Comparison of ENCODE assay signal across 11 cellular contexts in the genomic region with DNA sequence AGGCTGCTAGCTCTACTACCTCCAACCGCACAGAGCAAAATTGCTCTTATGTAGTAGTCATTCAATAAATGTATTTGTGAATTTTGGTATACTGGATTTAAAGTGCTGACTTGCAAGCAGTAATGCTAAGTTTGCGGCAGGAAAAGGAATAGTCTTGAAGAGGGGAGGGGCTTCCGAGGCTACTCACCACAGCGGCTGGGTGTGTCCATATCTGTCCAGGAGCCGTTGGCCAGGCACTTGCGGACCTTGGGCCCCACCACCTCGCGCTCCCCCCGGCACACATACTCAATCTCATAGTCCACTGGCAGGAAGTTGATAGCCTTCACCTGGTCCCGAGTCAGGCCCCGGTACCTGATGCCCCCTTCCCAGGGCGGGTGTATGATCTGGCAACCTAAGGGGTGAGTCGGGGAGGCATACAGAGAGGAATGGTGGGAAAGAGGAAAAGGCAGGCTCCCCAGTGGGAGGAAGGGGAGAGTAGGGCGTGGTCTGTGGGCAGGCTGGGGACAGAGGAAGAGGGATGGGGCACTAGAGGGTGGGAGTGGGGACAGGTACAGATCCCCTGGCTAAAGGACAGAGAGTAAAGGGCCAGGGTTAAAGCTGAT. TPM values are rescaled to one million over a fixed set of nuclear protein-coding genes. Genes with fewer than 3 reads are reported as not detected.
A peak's percentile ranks its signal among the peaks of the same experiment; 100 is the strongest.
DNase-seq lines count a peak whose midpoint lies in the region; FAIRE-seq and TF ChIP-seq lines count a peak whose summit lies in the region.
"Had no signal": no experiment of that assay in that cellular context is flagged by ENCODE, and none has a peak within 500 bp of the region (broad histone marks: within the 10 kb centered on the region; RNA-seq: fewer than 3 reads in every experiment).

No MANE protein-coding gene starts in this region.

- no peak overlapping the region for H3K27ac ChIP-seq in fibroblast of lung (ENCODE audit: insufficient read depth, low read length)

- DNase-seq in activated CD4-positive, alpha-beta T cell treated with anti-CD3 and anti-CD28 coated beads, Interleukin-2, amount 10 ng/mL, durations not matched to agents 7 days and 5 days: no peak
- no peak for DNase-seq in activated CD4-positive, alpha-beta T cell treated with anti-CD3 and anti-CD28 coated beads, Interleukin-2, amount 50 U/mL, for 4 hours
- DNase-seq in fibroblast of lung (ENCODE audit: low read depth in 2 of 2) (peak; percentile 14 to 41), DMS153 (lab: John Stamatoyannopoulos, UW) (no peak), CD1c-positive myeloid dendritic cell (ENCODE audit: extremely low spot score) (no peak), frontal cortex (ENCODE audit: low spot score in 2 of 2) (no peak)
- DNase-seq: NCI-H1048, SW 1271 had no signal

- peaks cover 51% of the 10 kb centered on the region for H3K4me1 Mint-ChIP-seq in activated CD4-positive, alpha-beta T cell treated with anti-CD3 and anti-CD28 coated beads, Interleukin-2, amount 10 ng/mL, durations not matched to agents 7 days and 5 days

- H3K27ac Mint-ChIP-seq in activated CD4-positive, alpha-beta T cell treated with anti-CD3 and anti-CD28 coated beads, Interleukin-2, amount 10 ng/mL, durations not matched to agents 7 days and 5 days: peak overlapping the region; percentile 47

- no peaks in the 10 kb centered on the region for H3K9me3 Mint-ChIP-seq in activated CD4-positive, alpha-beta T cell treated with anti-CD3 and anti-CD28 coated beads, Interleukin-2, amount 10 ng/mL, durations not matched to agents 7 days and 5 days

- peaks cover 14% of the 10 kb centered on the region for H3K36me3 Mint-ChIP-seq in activated CD4-positive, alpha-beta T cell treated with anti-CD3 and anti-CD28 coated beads, Interleukin-2, amount 10 ng/mL, durations not matched to agents 7 days and 5 days (ENCODE audit: low read depth)

- peak overlapping the region; percentile 89 for H3K4me2 ChIP-seq in fibroblast of lung (ENCODE audit: extremely low read depth, insufficient read depth, low read length)
- peak overlapping the region; percentile 98 for H3K4me2 ChIP-seq in skeletal muscle satellite cell (ENCODE audit: low read length)

- CTCF ChIA-PET in activated CD4-positive, alpha-beta T cell treated with anti-CD3 and anti-CD28 coated beads, Interleukin-2, amount 10 ng/mL, durations not matched to agents 7 days and 5 days (lab: Charles Lee): interaction anchor here (1.1 to 3.1 kb wide), 2 partner anchors 8 to 19 kb away, joined by 3 to 11 read pairs; no protein-coding TSS in a partner anchor

- H3K4me3 ChIP-seq in WI38 (ENCODE audit: low read depth, low read length) (peak overlapping the region; percentile 72), fibroblast of lung (replicated peaks in 1 of 4; ENCODE audit: control extremely low read depth in 1 of 4, insufficient read depth in 1 of 4, low read depth in 3 of 4, low read length in 4 of 4) (peak overlapping the region in 2 of 4 experiments; percentile 69 to 71), skeletal muscle satellite cell (ENCODE audit: low read length) (peak overlapping the region; percentile 81)

- POLR2A ChIA-PET in activated CD4-positive, alpha-beta T cell treated with anti-CD3 and anti-CD28 coated beads, Interleukin-2, amount 10 ng/mL, durations not matched to agents 7 days and 5 days (lab: Charles Lee): no interaction called here

- H3K79me2 ChIP-seq in fibroblast of lung (ENCODE audit: control insufficient read depth, insufficient read depth, low read length): no peaks in the 10 kb centered on the region

- H3K27me3 ChIP-seq in fibroblast of lung (ENCODE audit: control insufficient read depth, insufficient read depth, low read length) (no peaks in the 10 kb centered on the region), skeletal muscle satellite cell (ENCODE audit: control insufficient read depth, insufficient read depth, low read length) (no peaks in the 10 kb centered on the region)

- H3K4me1 ChIP-seq in fibroblast of lung (ENCODE audit: control insufficient read depth, extremely low read depth, insufficient read depth, low read length): peaks cover 10% of the 10 kb centered on the region
- peaks cover 25% of the 10 kb centered on the region for H3K4me1 ChIP-seq in skeletal muscle satellite cell (ENCODE audit: control insufficient read depth, insufficient read depth, low read length)

- TF ChIP-seq CTCF in WI38 (IDR thresholded peaks at IDR 0.05; ENCODE audit: low read depth, low read length) (no peak), fibroblast of lung (conservative IDR thresholded peaks at IDR 0.05 in 1 of 2, IDR thresholded peaks at IDR 0.05 in 1 of 2; ENCODE audit: low read depth in 1 of 2, low read length in 2 of 2) (no peak)

- H3K9ac ChIP-seq in fibroblast of lung (ENCODE audit: insufficient read depth, low read length) (no peak overlapping the region), skeletal muscle satellite cell (ENCODE audit: low read depth, low read length) (peak overlapping the region; percentile 75)

- no peaks in the 10 kb centered on the region for H3K9me3 ChIP-seq in fibroblast of lung (ENCODE audit: control insufficient read depth, insufficient read depth, low read depth, low read length)
- H3K9me3 ChIP-seq in skeletal muscle satellite cell (replicated peaks; ENCODE audit: low read length): no peaks in the 10 kb centered on the region

- FAIRE-seq in frontal cortex (lab: Jason Lieb, UNC): no peak

- H3K36me3 ChIP-seq in fibroblast of lung (ENCODE audit: control insufficient read depth, insufficient read depth, low read length) (no peaks in the 10 kb centered on the region), skeletal muscle satellite cell (ENCODE audit: insufficient read depth, low read length) (no peaks in the 10 kb centered on the region)

- H4K20me1 ChIP-seq in fibroblast of lung (ENCODE audit: control insufficient read depth, extremely low read depth, insufficient read depth, low read length): no peaks in the 10 kb centered on the region

- H3K27me3 Mint-ChIP-seq in activated CD4-positive, alpha-beta T cell treated with anti-CD3 and anti-CD28 coated beads, Interleukin-2, amount 10 ng/mL, durations not matched to agents 7 days and 5 days: peaks cover 23% of the 10 kb centered on the region

- H2AFZ ChIP-seq in fibroblast of lung (ENCODE audit: low read length): no peak overlapping the region

- peak overlapping the region; percentile 70 for H3K4me3 Mint-ChIP-seq in activated CD4-positive, alpha-beta T cell treated with anti-CD3 and anti-CD28 coated beads, Interleukin-2, amount 10 ng/mL, durations not matched to agents 7 days and 5 days

RNA-seq across cellular contexts. Expression of gene GABBR1, which starts 1.7 kb away (rescaled TPM):
- total RNA-seq in activated CD4-positive, alpha-beta T cell treated with anti-CD3 and anti-CD28 coated beads, Interleukin-2, amount 10 ng/mL, durations not matched to agents 7 days and 5 days: 10 to 100 TPM; 48.5 to 50.5 TPM
- 10.5 and 13.4 TPM in 2 replicates for total RNA-seq in fibroblast of lung
- 8.7 and 10.9 TPM in 2 replicates for polyA plus RNA-seq in fibroblast of lung
- 7.3 and 9.1 TPM in 2 replicates for polyA plus RNA-seq in fibroblast of lung (2012)
- polyA minus RNA-seq in fibroblast of lung (ENCODE audit: low replicate concordance): 9.1 and 25.4 TPM in 2 replicates
- 8.1 and 16.0 TPM in 2 replicates for total RNA-seq in skeletal muscle satellite cell (2012; rRNA removed)
- 72.2 TPM for total RNA-seq in frontal cortex

RNA-seq across cellular contexts. Expression of gene MOG, which starts 25.6 kb away (rescaled TPM):
- total RNA-seq in activated CD4-positive, alpha-beta T cell treated with anti-CD3 and anti-CD28 coated beads, Interleukin-2, amount 10 ng/mL, durations not matched to agents 7 days and 5 days: not detected
- not detected in 2 replicates for total RNA-seq in fibroblast of lung
- not detected in 2 replicates for polyA plus RNA-seq in fibroblast of lung
- polyA plus RNA-seq in fibroblast of lung (2012): not detected in 2 replicates
- polyA minus RNA-seq in fibroblast of lung (ENCODE audit: low replicate concordance): not detected in 2 replicates
- total RNA-seq in skeletal muscle satellite cell (2012; rRNA removed): not detected in 2 replicates
- total RNA-seq in frontal cortex: under 0.01 TPM
- total RNA-seq: kidney epithelial cell had no signal

RNA-seq across cellular contexts. Expression of gene OR2H2, which starts 46.4 kb away (rescaled TPM):
- total RNA-seq in activated CD4-positive, alpha-beta T cell treated with anti-CD3 and anti-CD28 coated beads, Interleukin-2, amount 10 ng/mL, durations not matched to agents 7 days and 5 days: not detected
- total RNA-seq in fibroblast of lung (not detected in 2 replicates), frontal cortex (not detected)
- not detected in 2 replicates for polyA plus RNA-seq in fibroblast of lung
- polyA plus RNA-seq in fibroblast of lung (2012): not detected in 2 replicates
- polyA minus RNA-seq in fibroblast of lung (ENCODE audit: low replicate concordance): not detected in 2 replicates
- total RNA-seq in skeletal muscle satellite cell (2012; rRNA removed): not detected in 2 replicates
- total RNA-seq: kidney epithelial cell had no signal

RNA-seq across cellular contexts. Expression of gene ZFP57, which starts 49.6 kb away (rescaled TPM):
- total RNA-seq in activated CD4-positive, alpha-beta T cell treated with anti-CD3 and anti-CD28 coated beads, Interleukin-2, amount 10 ng/mL, durations not matched to agents 7 days and 5 days: not detected
- total RNA-seq in fibroblast of lung: not detected in 2 replicates
- not detected in 2 replicates for polyA plus RNA-seq in fibroblast of lung
- not detected in 2 replicates for polyA plus RNA-seq in fibroblast of lung (2012)
- polyA minus RNA-seq in fibroblast of lung (ENCODE audit: low replicate concordance): not detected in 2 replicates
- 0.51 TPM in 1 of 2 replicates, not detected in the other for total RNA-seq in skeletal muscle satellite cell (2012; rRNA removed)
- not detected for total RNA-seq in frontal cortex

Comparison
In these comparisons a context has a peak if more than half of its experiments do, and no peak if none do; other contexts are left out.
1. DNase-seq: peak in fibroblast of lung (2 of 2); none in activated CD4-positive, alpha-beta T cell treated with anti-CD3 and anti-CD28 coated beads, Interleukin-2, amount 10 ng/mL, durations not matched to agents 7 days and 5 days (single experiment), activated CD4-positive, alpha-beta T cell treated with anti-CD3 and anti-CD28 coated beads, Interleukin-2, amount 50 U/mL, for 4 hours (0 of 2), DMS153 (single experiment), CD1c-positive myeloid dendritic cell (single experiment) and frontal cortex (0 of 2).